ENCODE assay signal across 20 cellular contexts in genomic region chr12:107442593-107442992, GRCh38.
DNase-seq lines count a peak whose midpoint lies in the region; ATAC-seq and TF ChIP-seq lines count a peak whose summit lies in the region.
"Had no signal": no experiment of that assay in that cellular context is flagged by ENCODE, and none has a peak within 500 bp of the region (broad histone marks: within the 10 kb centered on the region; RNA-seq: fewer than 3 reads in every experiment).

No MANE protein-coding gene starts in this region.

- no peaks in the 10 kb centered on the region for H4K20me1 ChIP-seq in Karpas-422 (ENCODE audit: insufficient read depth, low read depth, low read length)

- peak overlapping the region; percentile 24 for H3K27ac ChIP-seq in lower lobe of right lung
- no peak overlapping the region for H3K27ac ChIP-seq in thoracic aorta
- H3K27ac ChIP-seq in Karpas-422 (ENCODE audit: low read length), result no peak overlapping the region
- H3K27ac ChIP-seq: A549, ovary, Peyer's patch had no signal

- H3K36me3 ChIP-seq in lower lobe of right lung (no peaks in the 10 kb centered on the region), thoracic aorta (no peaks in the 10 kb centered on the region), Karpas-422 (ENCODE audit: insufficient read depth, low read length) (no peaks in the 10 kb centered on the region)
- H3K36me3 ChIP-seq: ovary, Peyer's patch had no signal

- peaks cover 16% of the 10 kb centered on the region for H3K4me1 Mint-ChIP-seq in activated naive CD4-positive, alpha-beta T cell treated with anti-CD3 and anti-CD28 coated beads for 36 hours (ENCODE audit: low read depth)

- H3K36me3 Mint-ChIP-seq in activated naive CD4-positive, alpha-beta T cell treated with anti-CD3 and anti-CD28 coated beads for 36 hours (ENCODE audit: low read depth), result no peaks in the 10 kb centered on the region
- H3K36me3 Mint-ChIP-seq: activated naive CD8-positive, alpha-beta T cell; WTC11 had no signal

- no peak overlapping the region for H3K4me2 ChIP-seq in Karpas-422 (ENCODE audit: low read depth, low read length, poor library complexity, severe bottlenecking)
- H3K4me2 ChIP-seq: A549 had no signal

- no peak overlapping the region for H3K9ac ChIP-seq in Karpas-422 (ENCODE audit: low read length)

- no peaks in the 10 kb centered on the region for H3K4me1 ChIP-seq in lower lobe of right lung
- peaks cover 4 to 5% of the 10 kb centered on the region in 2 donors for H3K4me1 ChIP-seq in thoracic aorta (ENCODE audit: control insufficient read depth in 1 of 2, low read depth in 2 of 2)
- H3K4me1 ChIP-seq in Karpas-422 (ENCODE audit: low read length), result no peaks in the 10 kb centered on the region
- H3K4me1 ChIP-seq: A549 had no signal

- H3K27me3 ChIP-seq in lower lobe of right lung (ENCODE audit: low read depth), result no peaks in the 10 kb centered on the region
- H3K27me3 ChIP-seq in thoracic aorta (replicated peaks; ENCODE audit: insufficient read depth), result no peaks in the 10 kb centered on the region
- H3K27me3 ChIP-seq in Karpas-422 (ENCODE audit: low read length), result no peaks in the 10 kb centered on the region
- H3K27me3 ChIP-seq: ovary, Peyer's patch had no signal

- DNase-seq in activated naive CD4-positive, alpha-beta T cell treated with anti-CD3 and anti-CD28 coated beads for 36 hours, result no peak
- no peak for DNase-seq in activated naive CD4-positive, alpha-beta T cell treated with Interleukin-2 at 50 U/mL for 16 hours
- DNase-seq in lower lobe of right lung (no peak), thoracic aorta (ENCODE audit: low spot score) (no peak), Karpas-422 (no peak)
- DNase-seq: cerebellar nuclear complex; glutamatergic neuron; GOT3; midbrain; NCI-H2029 treated with DMSO at 0.1 percent for 48 hours; NCI-H69; ovary; stimulated activated CD4-positive, alpha-beta T cell treated with anti-CD3 and anti-CD28 coated beads, Interleukin-15, amount 100 ng/mL, for 24 hours had no signal

- no peaks in the 10 kb centered on the region for H3K79me2 ChIP-seq in Karpas-422 (ENCODE audit: low read length)

- ATAC-seq in lower lobe of right lung (no peak), thoracic aorta (ENCODE audit: insufficient number of reproducible peaks, low FRiP score, low read depth) (no peak), GM19035 (IDR thresholded peaks at IDR 0.05; ENCODE audit: unreplicated experiment) (no peak), GM21717 (IDR thresholded peaks at IDR 0.05; ENCODE audit: unreplicated experiment) (no peak)
- ATAC-seq: A549, WTC11 had no signal

- TF ChIP-seq CTCF in WI38 (IDR thresholded peaks at IDR 0.05; ENCODE audit: low read depth, low read length) (no peak), lower lobe of right lung (IDR thresholded peaks at IDR 0.05) (no peak), thoracic aorta (IDR thresholded peaks at IDR 0.05) (no peak)

- no peak overlapping the region for H2AFZ ChIP-seq in Karpas-422 (ENCODE audit: low read length)

- no peaks in the 10 kb centered on the region for H3K27me3 Mint-ChIP-seq in activated naive CD4-positive, alpha-beta T cell treated with anti-CD3 and anti-CD28 coated beads for 36 hours (ENCODE audit: low read depth)
- H3K27me3 Mint-ChIP-seq: activated naive CD8-positive, alpha-beta T cell had no signal

- no peaks in the 10 kb centered on the region for H3K9me2 ChIP-seq in Karpas-422 (replicated peaks; ENCODE audit: insufficient read depth, low read length)

- H3K9me3 ChIP-seq in lower lobe of right lung (no peaks in the 10 kb centered on the region), thoracic aorta (no peaks in the 10 kb centered on the region), Karpas-422 (ENCODE audit: low read length) (no peaks in the 10 kb centered on the region)
- H3K9me3 ChIP-seq: A549, ovary, Peyer's patch had no signal

- CTCF ChIA-PET in activated naive CD4-positive, alpha-beta T cell treated with anti-CD3 and anti-CD28 coated beads for 36 hours (lab: Charles Lee), result no interaction called here

- H3K9me3 Mint-ChIP-seq in activated naive CD4-positive, alpha-beta T cell treated with anti-CD3 and anti-CD28 coated beads for 36 hours, result no peaks in the 10 kb centered on the region
- H3K9me3 Mint-ChIP-seq: WTC11 had no signal

- H3K4me3 ChIP-seq in WI38 (ENCODE audit: low read depth, low read length) (peak overlapping the region; percentile 30; the same call in 1 of the 2 replicates), lower lobe of right lung (no peak overlapping the region), thoracic aorta (peak overlapping the region; percentile 64), Karpas-422 (ENCODE audit: low read length) (no peak overlapping the region)
- H3K4me3 ChIP-seq: A549, ovary had no signal

- peak overlapping the region; percentile 25 for H3K4me3 Mint-ChIP-seq in activated naive CD4-positive, alpha-beta T cell treated with anti-CD3 and anti-CD28 coated beads for 36 hours
- H3K4me3 Mint-ChIP-seq: WTC11 had no signal

- H3K27ac Mint-ChIP-seq in activated naive CD4-positive, alpha-beta T cell treated with anti-CD3 and anti-CD28 coated beads for 36 hours, result no peak overlapping the region
- H3K27ac Mint-ChIP-seq: WTC11 had no signal

- intact Hi-C loops in activated naive CD4-positive, alpha-beta T cell treated with anti-CD3 and anti-CD28 coated beads for 36 hours (cut with micrococcal nuclease), result loop anchor here (5.0 kb wide), 1 partner anchor 1130 kb away; no protein-coding TSS in a partner anchor
- intact Hi-C loops in lower lobe of right lung (cut with DNase I), result no loop called here

Comparison
In these comparisons a context has a peak if more than half of its experiments do, and no peak if none do; other contexts are left out.
1. H3K4me3 ChIP-seq: peak in WI38 (single experiment) and thoracic aorta (single experiment); none in lower lobe of right lung (single experiment) and Karpas-422 (single experiment).